In genomic region chr2:190404487-190404886, GRCh38 we compare ENCODE assay signal across 10 cellular contexts. TPM values are rescaled to one million over a fixed set of nuclear protein-coding genes. Genes with fewer than 3 reads are reported as not detected.
DNase-seq lines count a peak whose midpoint lies in the region; ATAC-seq and TF ChIP-seq lines count a peak whose summit lies in the region.
"Had no signal": no experiment of that assay in that cellular context is flagged by ENCODE, and none has a peak within 500 bp of the region (broad histone marks: within the 10 kb centered on the region; RNA-seq: fewer than 3 reads in every experiment).

No MANE protein-coding gene starts in this region.

- peak; percentile 64 for DNase-seq in A172 (ENCODE audit: low spot score)
- DNase-seq in GM23248 = peak; percentile 46
- no peak for DNase-seq in RWPE2 (ENCODE audit: low spot score)
- DNase-seq in fibroblast of the aortic adventitia (ENCODE audit: low read depth) = peak; percentile 42
- DNase-seq: HFFc6 had no signal

- H3K9me2 ChIP-seq in GM23248 (ENCODE audit: insufficient read depth) = no peaks in the 10 kb centered on the region

- H3K27ac ChIP-seq in GM23248 (no peak overlapping the region), RWPE2 (ENCODE audit: poor library complexity, severe bottlenecking) (no peak overlapping the region)
- H3K27ac ChIP-seq: neutrophil had no signal

- H3F3A ChIP-seq in GM23248 (ENCODE audit: insufficient read depth) = peaks cover 7% of the 10 kb centered on the region; the same call in 1 of the 2 replicates

- no peak overlapping the region for H3K4me2 ChIP-seq in GM23248 (ENCODE audit: unreplicated experiment)

- TF ChIP-seq CTCF in RWPE2 (IDR thresholded peaks at IDR 0.05; ENCODE audit: poor library complexity, severe bottlenecking) (no peak), fibroblast of the aortic adventitia (IDR thresholded peaks at IDR 0.05; ENCODE audit: insufficient read depth, low read length) (no peak)

- no peaks in the 10 kb centered on the region for H3K36me3 ChIP-seq in GM23248 (ENCODE audit: low read depth)
- no peaks in the 10 kb centered on the region for H3K36me3 ChIP-seq in RWPE2 (ENCODE audit: low read depth)
- H3K36me3 ChIP-seq: neutrophil had no signal

- no peak overlapping the region for H2AFZ ChIP-seq in GM23248

- H3K4me1 ChIP-seq in GM23248 (ENCODE audit: insufficient read depth) = no peaks in the 10 kb centered on the region
- H3K4me1 ChIP-seq in RWPE2 (ENCODE audit: insufficient read depth, poor library complexity, severe bottlenecking) = peaks cover 9% of the 10 kb centered on the region

- ATAC-seq in RWPE2 (ENCODE audit: low read depth) (peak; percentile 62), GM19467 (IDR thresholded peaks at IDR 0.05; ENCODE audit: unreplicated experiment) (no peak), HG03025 (IDR thresholded peaks at IDR 0.05; ENCODE audit: low FRiP score, unreplicated experiment) (no peak), GM19035 (IDR thresholded peaks at IDR 0.05; ENCODE audit: unreplicated experiment) (no peak), HG02798 (IDR thresholded peaks at IDR 0.05; ENCODE audit: poor library complexity, unreplicated experiment) (no peak)

- no peak overlapping the region for H3K9ac ChIP-seq in GM23248

- H3K79me2 ChIP-seq in GM23248 (ENCODE audit: insufficient read depth) = no peaks in the 10 kb centered on the region

- H3K9me3 ChIP-seq in GM23248 (ENCODE audit: low read depth) (no peaks in the 10 kb centered on the region), RWPE2 (ENCODE audit: severe bottlenecking) (no peaks in the 10 kb centered on the region)
- H3K9me3 ChIP-seq: neutrophil had no signal

- H4K20me1 ChIP-seq in GM23248 (ENCODE audit: insufficient read depth) = no peaks in the 10 kb centered on the region

- in situ Hi-C loops in GM23248 (cut with MboI) = no loop called here

- H3K27me3 ChIP-seq in GM23248 (replicated peaks; ENCODE audit: insufficient read depth) = peaks cover 3% of the 10 kb centered on the region; the same call in 1 of the 2 replicates
- H3K27me3 ChIP-seq in RWPE2 (ENCODE audit: insufficient read depth, poor library complexity, severe bottlenecking) = no peaks in the 10 kb centered on the region

- H3K4me3 ChIP-seq in GM23248 (no peak overlapping the region), RWPE2 (ENCODE audit: severe bottlenecking) (no peak overlapping the region), fibroblast of the aortic adventitia (ENCODE audit: low read depth, low read length) (no peak overlapping the region)

RNA-seq across cellular contexts. Expression of gene MFSD6, which starts 3.7 kb away (rescaled TPM):
- total RNA-seq in A172 (2014; rRNA removed; shearing (Covaris generic)) = 33.7 and 44.9 TPM in 2 replicates
- total RNA-seq in GM23248 (2014; rRNA removed; shearing (Covaris generic)) = 4.9 and 6.7 TPM in 2 replicates
- polyA plus RNA-seq in GM23248 (2016; fragmentation: Nextera tagmentation; extraction: Ambion mirVana) = 3.2 and 4.2 TPM in 2 replicates
- total RNA-seq in fibroblast of the aortic adventitia (ENCODE audit: low replicate concordance) = 2.2 and 8.0 TPM in 2 replicates
